ENCODE assay signal across 21 cellular contexts in genomic region chr3:123817413-123817812, GRCh38.
DNase-seq lines count a peak whose midpoint lies in the region; ATAC-seq and TF ChIP-seq lines count a peak whose summit lies in the region.
"Had no signal": no experiment of that assay in that cellular context is flagged by ENCODE, and none has a peak within 500 bp of the region (broad histone marks: within the 10 kb centered on the region; RNA-seq: fewer than 3 reads in every experiment).

No MANE protein-coding gene starts in this region.

- ATAC-seq in stimulated activated memory B cell treated with anti-CD40 and anti-IgM and Interleukin-4, amounts not matched to agents 10 μg/mL and 1 μg/mL and 100 μg/mL, for 72 hours, result peak; percentile 16
- no peak for ATAC-seq in HG02759 (IDR thresholded peaks at IDR 0.05; ENCODE audit: unreplicated experiment)
- ATAC-seq: activated CD4-positive, CD25-positive, alpha-beta regulatory T cell treated with anti-CD3 and anti-CD28 coated beads, Interleukin-2, amount 50 U/mL, for 24 hours had no signal

- DNase-seq in ELR (ENCODE audit: low read depth) (peak; percentile 17), adrenal gland (no peak), fibroblast of the aortic adventitia (ENCODE audit: low read depth) (peak; percentile 47), anterior cingulate cortex (lab: John Stamatoyannopoulos, UW) (no peak), iPS-NIHi7 (ENCODE audit: extremely low spot score) (no peak), NCI-H146 treated with DMSO at 0.1 percent for 48 hours (lab: John Stamatoyannopoulos, UW; ENCODE audit: unreplicated experiment) (no peak)
- DNase-seq: activated CD8-positive, alpha-beta memory T cell treated with anti-CD3 and anti-CD28 coated beads, Interleukin-2, amount 50 U/mL, for 48 hours; activated naive CD4-positive, alpha-beta T cell treated with anti-CD3 and anti-CD28 coated beads, Interleukin-2, amount 10 ng/mL, durations not matched to agents 7 days and 5 days; DMS153; H9; KG1; NCI-H1436; NCI-H524 treated with DMSO at 0.1 percent for 48 hours; stimulated activated CD4-positive, alpha-beta T cell treated with anti-CD3 and anti-CD28 coated beads, Interleukin-4, amount 100 ng/mL, for 24 hours; T-helper 1 cell had no signal

- no peak overlapping the region for H3K27ac Mint-ChIP-seq in stimulated activated memory B cell treated with anti-CD40 and anti-IgM and Interleukin-4, amounts not matched to agents 10 μg/mL and 1 μg/mL and 100 μg/mL, for 72 hours
- H3K27ac Mint-ChIP-seq: activated naive CD4-positive, alpha-beta T cell treated with anti-CD3 and anti-CD28 coated beads, Interleukin-2, amount 10 ng/mL, durations not matched to agents 7 days and 5 days; B cell; H9; natural killer cell treated with Interleukin-12 subunit alpha and Interleukin-12 subunit beta and Interleukin-15 and Interleukin-18, amount 100 ng/mL, for 72 hours had no signal

- H3K27ac ChIP-seq in adrenal gland, result peak overlapping the region in 3 of 5 donors; percentile 9 to 73 (median 51)

- no peaks in the 10 kb centered on the region for H3K36me3 ChIP-seq in adrenal gland (replicated peaks in 1 of 2)
- H3K36me3 ChIP-seq: right atrium auricular region had no signal

- no peak overlapping the region for H3K4me3 Mint-ChIP-seq in stimulated activated memory B cell treated with anti-CD40 and anti-IgM and Interleukin-4, amounts not matched to agents 10 μg/mL and 1 μg/mL and 100 μg/mL, for 72 hours
- H3K4me3 Mint-ChIP-seq: activated naive CD4-positive, alpha-beta T cell treated with anti-CD3 and anti-CD28 coated beads, Interleukin-2, amount 10 ng/mL, durations not matched to agents 7 days and 5 days; B cell; H9; natural killer cell treated with Interleukin-12 subunit alpha and Interleukin-12 subunit beta and Interleukin-15 and Interleukin-18, amount 100 ng/mL, for 72 hours had no signal

- TF ChIP-seq POLR2A in adrenal gland (IDR thresholded peaks at IDR 0.05), result no peak

- no peaks in the 10 kb centered on the region for H3K9me3 ChIP-seq in adrenal gland (replicated peaks in 1 of 3)
- H3K9me3 ChIP-seq: right atrium auricular region had no signal

- TF ChIP-seq CTCF in adrenal gland (IDR thresholded peaks at IDR 0.05), result no peak
- TF ChIP-seq CTCF in fibroblast of the aortic adventitia (IDR thresholded peaks at IDR 0.05; ENCODE audit: insufficient read depth, low read length), result no peak

- intact Hi-C loops in adrenal gland (cut with DNase I), result no loop called here

- H3K9me3 Mint-ChIP-seq in stimulated activated memory B cell treated with anti-CD40 and anti-IgM and Interleukin-4, amounts not matched to agents 10 μg/mL and 1 μg/mL and 100 μg/mL, for 72 hours, result no peaks in the 10 kb centered on the region
- H3K9me3 Mint-ChIP-seq: activated naive CD4-positive, alpha-beta T cell treated with anti-CD3 and anti-CD28 coated beads, Interleukin-2, amount 10 ng/mL, durations not matched to agents 7 days and 5 days; H9; natural killer cell treated with Interleukin-12 subunit alpha and Interleukin-12 subunit beta and Interleukin-15 and Interleukin-18, amount 100 ng/mL, for 72 hours had no signal

- 82 to 90% (median 88%) methylated on average over 4 of the region's 4 CpGs for WGBS in adrenal gland, 4 donors

- H3K27me3 Mint-ChIP-seq in stimulated activated memory B cell treated with anti-CD40 and anti-IgM and Interleukin-4, amounts not matched to agents 10 μg/mL and 1 μg/mL and 100 μg/mL, for 72 hours, result no peaks in the 10 kb centered on the region

- no peaks in the 10 kb centered on the region for H3K4me1 Mint-ChIP-seq in stimulated activated memory B cell treated with anti-CD40 and anti-IgM and Interleukin-4, amounts not matched to agents 10 μg/mL and 1 μg/mL and 100 μg/mL, for 72 hours
- H3K4me1 Mint-ChIP-seq: activated naive CD4-positive, alpha-beta T cell treated with anti-CD3 and anti-CD28 coated beads, Interleukin-2, amount 10 ng/mL, durations not matched to agents 7 days and 5 days; B cell had no signal

- H3K27me3 ChIP-seq in adrenal gland, result no peaks in the 10 kb centered on the region
- H3K27me3 ChIP-seq: right atrium auricular region had no signal

- H3K4me3 ChIP-seq in adrenal gland, result no peak overlapping the region
- no peak overlapping the region for H3K4me3 ChIP-seq in fibroblast of the aortic adventitia (ENCODE audit: low read depth, low read length)
- H3K4me3 ChIP-seq: right atrium auricular region had no signal

- peaks cover 0 to 5% of the 10 kb centered on the region in 2 donors for H3K4me1 ChIP-seq in adrenal gland (replicated peaks in 1 of 2)

- no peaks in the 10 kb centered on the region for H3K36me3 Mint-ChIP-seq in stimulated activated memory B cell treated with anti-CD40 and anti-IgM and Interleukin-4, amounts not matched to agents 10 μg/mL and 1 μg/mL and 100 μg/mL, for 72 hours
- H3K36me3 Mint-ChIP-seq: activated naive CD4-positive, alpha-beta T cell treated with anti-CD3 and anti-CD28 coated beads, Interleukin-2, amount 10 ng/mL, durations not matched to agents 7 days and 5 days; natural killer cell treated with Interleukin-12 subunit alpha and Interleukin-12 subunit beta and Interleukin-15 and Interleukin-18, amount 100 ng/mL, for 72 hours had no signal

Comparison
In these comparisons a context has a peak if more than half of its experiments do, and no peak if none do; other contexts are left out.
1. DNase-seq: peak in ELR (single experiment) and fibroblast of the aortic adventitia (single experiment); none in adrenal gland (0 of 7), anterior cingulate cortex (0 of 58), iPS-NIHi7 (single experiment) and NCI-H146 treated with DMSO at 0.1 percent for 48 hours (single experiment).